Comparison of ENCODE assay signal across 12 cellular contexts in the genomic region with DNA sequence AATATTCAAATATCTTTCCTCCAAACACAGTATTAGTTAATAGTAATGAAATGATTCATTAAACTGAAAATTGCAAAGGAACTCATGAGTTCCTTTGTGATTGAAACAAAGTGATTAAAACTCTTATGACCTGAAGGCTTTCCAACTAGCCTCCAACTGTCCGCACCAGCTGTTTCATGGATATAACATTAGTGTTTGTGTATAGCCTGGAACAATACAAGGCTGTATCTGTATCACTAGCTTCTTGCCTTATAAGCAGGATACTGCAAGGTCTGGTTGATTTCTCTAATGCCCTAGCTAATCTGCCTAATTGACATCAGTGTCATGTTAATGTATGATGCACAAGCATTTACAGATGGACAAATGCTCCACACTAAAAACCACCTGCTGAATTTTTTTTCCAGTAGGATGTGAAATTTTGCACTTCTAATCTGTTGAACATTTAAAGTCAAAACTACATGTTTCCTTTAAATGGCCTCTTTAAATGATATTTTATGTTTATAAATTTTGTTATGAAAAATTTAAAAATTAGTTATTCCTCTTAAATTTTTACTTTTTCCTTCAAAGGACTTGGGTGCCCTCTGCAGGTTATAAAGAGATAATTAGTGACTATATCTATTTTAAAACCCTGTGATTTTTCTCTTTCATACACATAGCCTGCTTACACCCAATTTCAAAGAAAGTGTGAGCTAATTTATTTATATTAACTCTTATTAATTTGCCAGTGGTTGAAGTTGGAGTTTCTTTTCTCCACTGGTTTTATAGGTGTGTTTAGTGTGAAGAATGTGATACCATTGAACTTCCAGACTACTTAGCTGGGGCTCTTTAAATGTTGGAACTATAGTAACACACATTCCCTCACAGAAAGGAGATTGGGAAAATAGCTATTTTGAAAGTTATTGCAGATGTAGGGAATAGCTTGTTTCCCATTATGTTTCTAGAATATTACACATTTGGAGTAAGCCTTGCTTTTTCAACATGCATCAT. TPM values are rescaled to one million over a fixed set of nuclear protein-coding genes. Genes with fewer than 3 reads are reported as not detected.
DNase-seq lines count a peak whose midpoint lies in the region; ATAC-seq, FAIRE-seq and TF ChIP-seq lines count a peak whose summit lies in the region.
"Had no signal": no experiment of that assay in that cellular context is flagged by ENCODE, and none has a peak within 500 bp of the region (broad histone marks: within the 10 kb centered on the region; RNA-seq: fewer than 3 reads in every experiment).

No MANE protein-coding gene starts in this region.

- H3K9me3 ChIP-seq in OCI-LY1 (ENCODE audit: low read length) (no peaks in the 10 kb centered on the region), pancreas (no peaks in the 10 kb centered on the region)
- H3K9me3 ChIP-seq: BLaER1 had no signal

- intact Hi-C loops in dorsolateral prefrontal cortex (cut with DNase I): no loop called here
- intact Hi-C loops in pancreas (cut with DNase I): no loop called here

- H3F3A ChIP-seq in OCI-LY1 (ENCODE audit: insufficient read depth, low read length): no peaks in the 10 kb centered on the region

- H3K4me2 ChIP-seq in OCI-LY1 (ENCODE audit: low read length): no peak overlapping the region
- H3K4me2 ChIP-seq: BLaER1 had no signal

- H3K27me3 ChIP-seq in OCI-LY1 (ENCODE audit: insufficient read depth, low read length): no peaks in the 10 kb centered on the region
- no peaks in the 10 kb centered on the region for H3K27me3 ChIP-seq in dorsolateral prefrontal cortex
- H3K27me3 ChIP-seq in pancreas: no peaks in the 10 kb centered on the region
- H3K27me3 ChIP-seq: BLaER1 had no signal

- DNase-seq in NCI-H2029 treated with DMSO at 0.1 percent for 48 hours (lab: John Stamatoyannopoulos, UW): peak; percentile 10
- DNase-seq in NCI-H2029 (lab: John Stamatoyannopoulos, UW): no peak
- DNase-seq in dorsolateral prefrontal cortex: no peak
- no peak for DNase-seq in pancreas
- no peak for DNase-seq in NCI-H187 treated with DMSO at 0.1 percent for 48 hours (lab: John Stamatoyannopoulos, UW)
- no peak for DNase-seq in iPS-NIHi11 (ENCODE audit: low spot score)
- DNase-seq: activated gamma-delta T cell; stimulated activated CD4-positive, alpha-beta T cell treated with anti-CD3 and anti-CD28 coated beads, Interleukin-4, amount 100 ng/mL, for 24 hours had no signal

- no peak overlapping the region for H2AFZ ChIP-seq in OCI-LY1 (ENCODE audit: low read length)

- no peaks in the 10 kb centered on the region for H4K20me1 ChIP-seq in OCI-LY1 (ENCODE audit: insufficient read depth, low read length)
- H4K20me1 ChIP-seq: BLaER1 had no signal

- H3K4me3 ChIP-seq in OCI-LY1 (ENCODE audit: low read depth, low read length, poor library complexity, severe bottlenecking): no peak overlapping the region
- no peak overlapping the region for H3K4me3 ChIP-seq in dorsolateral prefrontal cortex
- no peak overlapping the region for H3K4me3 ChIP-seq in pancreas
- H3K4me3 ChIP-seq: BLaER1 had no signal

- H3K27ac ChIP-seq in OCI-LY1 (ENCODE audit: low read depth, low read length, poor library complexity, severe bottlenecking) (no peak overlapping the region), dorsolateral prefrontal cortex (no peak overlapping the region), pancreas (no peak overlapping the region)
- H3K27ac ChIP-seq: BLaER1, HL-60 had no signal

- peak; percentile 23 for FAIRE-seq in pancreas (lab: Jason Lieb, UNC)

- 93 to 97% methylated on average over 1 of the region's 1 CpG for whole genome bisulfite sequencing in pancreas, 2 donors

- H3K9me2 ChIP-seq in OCI-LY1 (ENCODE audit: low read depth, low read length): no peaks in the 10 kb centered on the region

- H3K9ac ChIP-seq in OCI-LY1 (ENCODE audit: low read length): no peak overlapping the region
- H3K9ac ChIP-seq: BLaER1 had no signal

- H3K4me1 ChIP-seq in OCI-LY1 (ENCODE audit: insufficient read depth, low read length, severe bottlenecking): peaks cover 5% of the 10 kb centered on the region
- H3K4me1 ChIP-seq in pancreas: no peaks in the 10 kb centered on the region
- H3K4me1 ChIP-seq: BLaER1 had no signal

- TF ChIP-seq CTCF in OCI-LY1 (IDR thresholded peaks at IDR 0.05; ENCODE audit: low read length) (peak; percentile 33), dorsolateral prefrontal cortex (IDR thresholded peaks at IDR 0.05 in 54 of 56, conservative IDR thresholded peaks at IDR 0.05 in 2 of 56; ENCODE audit: low read depth in 1 of 56, partially characterized antibody in 56 of 56) (peak in 50 of 56 donors; percentile 15 to 64 (median 42)), pancreas (IDR thresholded peaks at IDR 0.05) (no peak)

- H3K79me2 ChIP-seq in OCI-LY1 (ENCODE audit: insufficient read depth, low read length): no peaks in the 10 kb centered on the region

- H3K36me3 ChIP-seq in OCI-LY1 (ENCODE audit: insufficient read depth, low read length) (peaks cover 18% of the 10 kb centered on the region; the same call in 1 of the 2 replicates), pancreas (peaks cover 0 to 2% (median 0%) of the 10 kb centered on the region in 3 donors)

- ATAC-seq in pancreas (no peak), GM18858 (IDR thresholded peaks at IDR 0.05; ENCODE audit: unreplicated experiment) (no peak)

RNA-seq across cellular contexts. Expression of a gene that starts 25.4 kb away (rescaled TPM):
- total RNA-seq in dorsolateral prefrontal cortex (10 to 100 TPM; 38.9 to 81.9 (median 60.1) TPM), pancreas (10 to 100 TPM in 5 of 6 donors, 1 to 10 TPM in 1; 9.0 to 21.0 (median 12.5) TPM)
- 1 to 10 TPM; 2.3 to 8.2 TPM for polyA plus RNA-seq in pancreas

RNA-seq across cellular contexts. Expression of a gene that starts 25.4 kb away (rescaled TPM):
- total RNA-seq in dorsolateral prefrontal cortex: 100 to 1,000 TPM in 3 of 120 experiments, 10 to 100 TPM in 117; 64.1 to 102 (median 83.3) TPM
- total RNA-seq in pancreas: 10 to 100 TPM; 15.0 to 32.4 (median 21.3) TPM
- 1 to 10 TPM; 3.0 to 8.2 TPM for polyA plus RNA-seq in pancreas

Comparison
In these comparisons a context has a peak if more than half of its experiments do, and no peak if none do; other contexts are left out.
1. CTCF ChIP-seq: peak in OCI-LY1 (single experiment) and dorsolateral prefrontal cortex (50 of 56); none in pancreas (0 of 4).